ENCODE assay signal across 32 cellular contexts in genomic region chr19:418761-419632, GRCh38. TPM values are rescaled to one million over a fixed set of nuclear protein-coding genes. Genes with fewer than 3 reads are reported as not detected.
DNase-seq lines count a peak whose midpoint lies in the region; ATAC-seq, FAIRE-seq and TF ChIP-seq lines count a peak whose summit lies in the region.
"Had no signal": no experiment of that assay in that cellular context is flagged by ENCODE, and none has a peak within 500 bp of the region (broad histone marks: within the 10 kb centered on the region; RNA-seq: fewer than 3 reads in every experiment).

No MANE protein-coding gene starts in this region.

- H3K18ac ChIP-seq in H1 (ENCODE audit: extremely low read depth, low read length) = no peak overlapping the region

- peaks cover 8% of the 10 kb centered on the region; the same call in 1 of the 2 replicates for H3K23me2 ChIP-seq in H1 (ENCODE audit: low read depth, low read length)

- no peak overlapping the region for H3K27ac Mint-ChIP-seq in stimulated activated memory B cell treated with anti-CD40 and anti-IgM and Interleukin-4, amounts not matched to agents 10 μg/mL and 1 μg/mL and 100 μg/mL, for 72 hours
- H3K27ac Mint-ChIP-seq: activated CD8-positive, alpha-beta T cell treated with anti-CD3 and anti-CD28 coated beads for 36 hours; activated naive CD4-positive, alpha-beta T cell treated with anti-CD3 and anti-CD28 coated beads, Interleukin-2, amount 50 U/mL, for 24 hours; memory B cell; stimulated activated effector memory CD8-positive, alpha-beta T cell treated with anti-CD3 and anti-CD28 coated beads, Interleukin-12 subunit alpha, Interleukin-12 subunit beta, amount 100 ng/mL, for 72 hours; T-helper 2 cell treated with Interferon-gamma antibody and Interleukin-4, amounts not matched to agents 5 μg/mL and 100 μg/mL, for 36 hours had no signal

- no peak overlapping the region for H3K4ac ChIP-seq in H1 (replicated peaks; ENCODE audit: insufficient read length, low read depth, low read length)

- H3K56ac ChIP-seq in H1 (replicated peaks; ENCODE audit: insufficient read length, low read depth, low read length) = no peak overlapping the region

- H3K27ac ChIP-seq in H1 (ENCODE audit: low read depth, low read length) (no peak overlapping the region), osteoblast (ENCODE audit: low read depth, low read length) (no peak overlapping the region)
- H3K27ac ChIP-seq: BLaER1, epithelial cell of prostate had no signal

- no peak overlapping the region for H3K23ac ChIP-seq in H1 (ENCODE audit: insufficient read length)

- no peak overlapping the region for H4K5ac ChIP-seq in H1 (ENCODE audit: insufficient read length, low read depth, low read length)

- no peak overlapping the region for H2BK5ac ChIP-seq in H1 (ENCODE audit: low read depth, low read length)

- peaks cover 0 to 2% of the 10 kb centered on the region in 2 experiments for H4K20me1 ChIP-seq in H1 (replicated peaks in 1 of 2; ENCODE audit: control insufficient read depth in 1 of 2, insufficient read depth in 2 of 2, low read length in 2 of 2)
- no peaks in the 10 kb centered on the region for H4K20me1 ChIP-seq in osteoblast (ENCODE audit: insufficient read depth, low read length)
- H4K20me1 ChIP-seq: BLaER1 had no signal

- no peak overlapping the region for H3K14ac ChIP-seq in H1 (ENCODE audit: insufficient read length)

- ATAC-seq in stimulated activated memory B cell treated with anti-CD40 and anti-IgM and Interleukin-4, amounts not matched to agents 10 μg/mL and 1 μg/mL and 100 μg/mL, for 72 hours = no peak
- no peak for ATAC-seq in HG03565 (IDR thresholded peaks at IDR 0.05; ENCODE audit: unreplicated experiment)
- ATAC-seq: activated CD8-positive, alpha-beta T cell treated with anti-CD3 and anti-CD28 coated beads for 36 hours; HCT116; PC-3; stimulated activated effector memory CD8-positive, alpha-beta T cell treated with anti-CD3 and anti-CD28 coated beads, Interleukin-12 subunit alpha, Interleukin-12 subunit beta, amount 100 ng/mL, for 72 hours had no signal

- no peaks in the 10 kb centered on the region for H3K36me3 Mint-ChIP-seq in stimulated activated memory B cell treated with anti-CD40 and anti-IgM and Interleukin-4, amounts not matched to agents 10 μg/mL and 1 μg/mL and 100 μg/mL, for 72 hours
- H3K36me3 Mint-ChIP-seq: activated naive CD4-positive, alpha-beta T cell treated with anti-CD3 and anti-CD28 coated beads, Interleukin-2, amount 50 U/mL, for 24 hours; memory B cell; stimulated activated effector memory CD8-positive, alpha-beta T cell treated with anti-CD3 and anti-CD28 coated beads, Interleukin-12 subunit alpha, Interleukin-12 subunit beta, amount 100 ng/mL, for 72 hours had no signal

- no peak overlapping the region for H4K91ac ChIP-seq in H1 (replicated peaks; ENCODE audit: insufficient read length, low read length)

- H3K9ac ChIP-seq in H1 (replicated peaks in 1 of 4; ENCODE audit: extremely low read depth in 1 of 4, low read depth in 3 of 4, low read length in 3 of 4) = no peak overlapping the region
- H3K9ac ChIP-seq: BLaER1 had no signal

- no peak for TF ChIP-seq POLR2A in H1 (IDR thresholded peaks at IDR 0.05; ENCODE audit: control extremely low read depth in 1 of 2, low read depth in 2 of 2, low read length in 2 of 2)

- H3K4me3 Mint-ChIP-seq in stimulated activated memory B cell treated with anti-CD40 and anti-IgM and Interleukin-4, amounts not matched to agents 10 μg/mL and 1 μg/mL and 100 μg/mL, for 72 hours = no peak overlapping the region
- H3K4me3 Mint-ChIP-seq: activated CD8-positive, alpha-beta T cell treated with anti-CD3 and anti-CD28 coated beads for 36 hours; activated naive CD4-positive, alpha-beta T cell treated with anti-CD3 and anti-CD28 coated beads, Interleukin-2, amount 50 U/mL, for 24 hours; memory B cell; neural crest cell; stimulated activated effector memory CD8-positive, alpha-beta T cell treated with anti-CD3 and anti-CD28 coated beads, Interleukin-12 subunit alpha, Interleukin-12 subunit beta, amount 100 ng/mL, for 72 hours; T-helper 2 cell treated with Interferon-gamma antibody and Interleukin-4, amounts not matched to agents 5 μg/mL and 100 μg/mL, for 36 hours; type B pancreatic cell had no signal

- no peak for TF ChIP-seq RAD21 in H1 (IDR thresholded peaks at IDR 0.05 in 1 of 2, conservative IDR thresholded peaks at IDR 0.05 in 1 of 2; ENCODE audit: low read depth in 2 of 2, low read length in 2 of 2)

- CTCF ChIA-PET in H1 (lab: Charles Lee; ENCODE audit: partially characterized antibody) = interaction anchor here (0.5 to 1.7 kb wide), 8 partner anchors 9 to 87 kb away, joined by 3 to 7 read pairs (median 4); no protein-coding TSS in a partner anchor

- no peaks in the 10 kb centered on the region for H3K27me3 ChIP-seq in H1 (replicated peaks in 1 of 4; ENCODE audit: control insufficient read depth in 3 of 4, extremely low read depth in 1 of 4, insufficient read depth in 3 of 4, low read length in 3 of 4)
- H3K27me3 ChIP-seq in osteoblast (ENCODE audit: insufficient read depth, low read length) = no peaks in the 10 kb centered on the region
- H3K27me3 ChIP-seq: BLaER1, breast epithelium had no signal

- H2AFZ ChIP-seq in H1 (ENCODE audit: low read length) (no peak overlapping the region), osteoblast (ENCODE audit: low read length) (no peak overlapping the region)

- no peak overlapping the region; the same call in 1 of the 2 replicates for H2AK5ac ChIP-seq in H1 (ENCODE audit: low read depth, low read length)

- peaks cover 0 to 15% (median 10%) of the 10 kb centered on the region in 4 experiments; a peak in 6 of 7 replicates for H3K4me1 ChIP-seq in H1 (replicated peaks in 1 of 4; ENCODE audit: control insufficient read depth in 3 of 4, insufficient read depth in 4 of 4, low read length in 3 of 4)
- no peaks in the 10 kb centered on the region for H3K4me1 ChIP-seq in osteoblast (ENCODE audit: insufficient read depth, low read length)
- H3K4me1 ChIP-seq: BLaER1, breast epithelium had no signal

- no peak overlapping the region for H4K8ac ChIP-seq in H1 (ENCODE audit: extremely low read depth, insufficient read depth, low read length)

- peaks cover 0 to 6% of the 10 kb centered on the region in 2 experiments; a peak in 1 of 4 replicates for H3K9me3 ChIP-seq in H1 (ENCODE audit: insufficient read depth in 2 of 2, low read depth in 1 of 2, low read length in 1 of 2)
- H3K9me3 ChIP-seq in osteoblast (ENCODE audit: low read depth, low read length) = no peaks in the 10 kb centered on the region
- H3K9me3 ChIP-seq: BLaER1, breast epithelium had no signal

- no peaks in the 10 kb centered on the region for H3K36me3 ChIP-seq in H1 (ENCODE audit: control insufficient read depth in 2 of 4, insufficient read depth in 4 of 4, low read length in 3 of 4)
- no peaks in the 10 kb centered on the region for H3K36me3 ChIP-seq in osteoblast (ENCODE audit: insufficient read depth, low read length)
- H3K36me3 ChIP-seq: BLaER1, breast epithelium had no signal

- peak overlapping the region; percentile 9; the same call in 1 of the 2 replicates for H2BK12ac ChIP-seq in H1 (ENCODE audit: low read depth, low read length)

- no peak for TF ChIP-seq CTCF in H1 (IDR thresholded peaks at IDR 0.05; ENCODE audit: control extremely low read depth in 1 of 3, insufficient read depth in 1 of 3, low read depth in 1 of 3, low read length in 3 of 3)
- TF ChIP-seq CTCF in osteoblast (IDR thresholded peaks at IDR 0.05; ENCODE audit: extremely low read depth, low read depth, low read length) = no peak
- TF ChIP-seq CTCF in foreskin fibroblast (IDR thresholded peaks at IDR 0.05; ENCODE audit: low read depth, low read length) = no peak

- no peak overlapping the region for H2BK20ac ChIP-seq in H1 (ENCODE audit: low read length)

- no peak for FAIRE-seq in H1 (lab: Jason Lieb, UNC)
- FAIRE-seq: GM12892, islet of Langerhans had no signal

- H2BK15ac ChIP-seq in H1 (ENCODE audit: low read length) = no peak overlapping the region

- 89% methylated on average over 48 of the region's 51 CpGs; no CpG with 5 or more reads in 1 of the 2 experiments for WGBS in H1 (ENCODE audit: extremely low coverage in 1 of 2, insufficient coverage in 1 of 2, insufficient read length in 1 of 2, insufficient replicate concordance in 2 of 2, low coverage in 1 of 2, low lambda C conversion rate in 2 of 2, missing lambda C conversion rate in 1 of 2), 2 experiments

- H2BK120ac ChIP-seq in H1 (replicated peaks; ENCODE audit: low read depth, low read length) = no peak overlapping the region

- H3K4me2 ChIP-seq in H1 (ENCODE audit: insufficient read depth in 1 of 2, low read depth in 2 of 2, low read length in 2 of 2) (no peak overlapping the region), osteoblast (ENCODE audit: insufficient read depth, low read length) (no peak overlapping the region)
- H3K4me2 ChIP-seq: BLaER1 had no signal

- POLR2A ChIA-PET in H1 (lab: Charles Lee; ENCODE audit: partially characterized antibody) = interaction anchor here (0.6 to 1.5 kb wide), 5 partner anchors 9 to 1587 kb away, joined by 3 to 7 read pairs (median 3); no protein-coding TSS in a partner anchor

- no peaks in the 10 kb centered on the region for H3K4me1 Mint-ChIP-seq in stimulated activated memory B cell treated with anti-CD40 and anti-IgM and Interleukin-4, amounts not matched to agents 10 μg/mL and 1 μg/mL and 100 μg/mL, for 72 hours
- H3K4me1 Mint-ChIP-seq: activated naive CD4-positive, alpha-beta T cell treated with anti-CD3 and anti-CD28 coated beads, Interleukin-2, amount 50 U/mL, for 24 hours; memory B cell; stimulated activated effector memory CD8-positive, alpha-beta T cell treated with anti-CD3 and anti-CD28 coated beads, Interleukin-12 subunit alpha, Interleukin-12 subunit beta, amount 100 ng/mL, for 72 hours had no signal

- DNase-seq in RPMI8226 (peak; percentile 3), H1 (ENCODE audit: low read depth in 1 of 2, low spot score in 2 of 2) (peak in 1 of 2 experiments; percentile 46), islet precursor cell (peak; percentile 45), osteoblast (ENCODE audit: insufficient read length, low spot score, missing footprints) (peak; percentile 81), NCI-H526 (lab: John Stamatoyannopoulos, UW) (no peak), foreskin fibroblast (no peak)
- DNase-seq: activated CD4-positive, alpha-beta T cell treated with anti-CD3 and anti-CD28 coated beads for 1 hour; activated CD8-positive, alpha-beta memory T cell treated with anti-CD3 and anti-CD28 coated beads, Interleukin-2, amount 50 U/mL, for 48 hours; activated CD8-positive, alpha-beta T cell treated with anti-CD3 and anti-CD28 coated beads for 36 hours; effector CD8-positive, alpha-beta T cell; Kasumi-1; NCI-H1436 treated with DMSO at 0.1 percent for 48 hours; NCI-H2081 treated with DMSO at 0.1 percent for 48 hours; NCI-H226; NCI-H69; PC-3; SHP77; substantia nigra had no signal

- no peaks in the 10 kb centered on the region for H3K79me1 ChIP-seq in H1 (ENCODE audit: low read depth, low read length)

- no peak overlapping the region for H3K4me3 ChIP-seq in H1 (ENCODE audit: extremely low read depth in 1 of 4, insufficient read depth in 2 of 4, low read depth in 3 of 4, low read length in 4 of 4)
- H3K4me3 ChIP-seq in osteoblast (ENCODE audit: insufficient read depth, low read length) = no peak overlapping the region
- no peak overlapping the region for H3K4me3 ChIP-seq in foreskin fibroblast (ENCODE audit: low read depth in 1 of 2, low read length in 2 of 2)
- H3K4me3 ChIP-seq: BLaER1 had no signal

- no peaks in the 10 kb centered on the region for H3K9me3 Mint-ChIP-seq in stimulated activated memory B cell treated with anti-CD40 and anti-IgM and Interleukin-4, amounts not matched to agents 10 μg/mL and 1 μg/mL and 100 μg/mL, for 72 hours
- H3K9me3 Mint-ChIP-seq: activated CD8-positive, alpha-beta T cell treated with anti-CD3 and anti-CD28 coated beads for 36 hours; activated naive CD4-positive, alpha-beta T cell treated with anti-CD3 and anti-CD28 coated beads, Interleukin-2, amount 50 U/mL, for 24 hours; memory B cell; neural crest cell; stimulated activated effector memory CD8-positive, alpha-beta T cell treated with anti-CD3 and anti-CD28 coated beads, Interleukin-12 subunit alpha, Interleukin-12 subunit beta, amount 100 ng/mL, for 72 hours; T-helper 2 cell treated with Interferon-gamma antibody and Interleukin-4, amounts not matched to agents 5 μg/mL and 100 μg/mL, for 36 hours; type B pancreatic cell had no signal

- H3K79me2 ChIP-seq in H1 (ENCODE audit: control insufficient read depth in 1 of 2, insufficient read depth in 2 of 2, low read length in 2 of 2) = no peaks in the 10 kb centered on the region
- no peaks in the 10 kb centered on the region for H3K79me2 ChIP-seq in osteoblast (ENCODE audit: insufficient read depth, low read length)

- H3K27me3 Mint-ChIP-seq in stimulated activated memory B cell treated with anti-CD40 and anti-IgM and Interleukin-4, amounts not matched to agents 10 μg/mL and 1 μg/mL and 100 μg/mL, for 72 hours = peaks cover 9% of the 10 kb centered on the region
- H3K27me3 Mint-ChIP-seq: activated CD8-positive, alpha-beta T cell treated with anti-CD3 and anti-CD28 coated beads for 36 hours; memory B cell; type B pancreatic cell had no signal

- no peak for TF ChIP-seq EP300 in H1 (IDR thresholded peaks at IDR 0.05; ENCODE audit: borderline replicate concordance in 1 of 2, low read depth in 2 of 2, low read length in 2 of 2)

RNA-seq across cellular contexts. Expression of gene C2CD4C, which starts 10.1 kb away (rescaled TPM):
- total RNA-seq in H1 (2021; fragmentation: NEBNext Ultra II Directional; extraction: Animal tissue kit (Norgen Biotek cat#: 25700)) = 6.3 and 6.6 TPM in 2 replicates
- polyA plus RNA-seq in H1 (2011; rRNA removed) = 3.8 and 7.8 TPM in 2 replicates
- polyA plus RNA-seq in H1 (2011; cell fraction: cytosol; rRNA removed) = 6.2 TPM
- 39.7 TPM for polyA plus RNA-seq in H1 (2011; cell fraction: nucleus; rRNA removed)
- polyA plus RNA-seq in H1 (2012, experiment 1 of 2) = 3.6 to 6.7 TPM (median 4.9 TPM) in 4 replicates
- 3.4 TPM for polyA plus RNA-seq in H1 (2012, experiment 2 of 2)
- polyA plus RNA-seq in H1 (2013, experiment 1 of 2) = 3.4 TPM
- 3.2 TPM for polyA plus RNA-seq in H1 (2013, experiment 2 of 2)
- polyA minus RNA-seq in H1 (2011; rRNA and poly(A)+ RNA removed) = 0.59 and 0.82 TPM in 2 replicates
- 3.0 TPM for polyA minus RNA-seq in H1 (2011; cell fraction: cytosol; rRNA and poly(A)+ RNA removed)
- polyA minus RNA-seq in H1 (2011; cell fraction: nucleus; rRNA and poly(A)+ RNA removed) = 5.6 TPM
- total RNA-seq in osteoblast = not detected in 2 replicates

RNA-seq across cellular contexts. Expression of gene SHC2, which starts 41.8 kb away (rescaled TPM):
- total RNA-seq in H1 (2021; fragmentation: NEBNext Ultra II Directional; extraction: Animal tissue kit (Norgen Biotek cat#: 25700)) = 3.5 and 4.4 TPM in 2 replicates
- 7.3 and 11.3 TPM in 2 replicates for polyA plus RNA-seq in H1 (2011; rRNA removed)
- polyA plus RNA-seq in H1 (2011; cell fraction: cytosol; rRNA removed) = 8.0 TPM
- polyA plus RNA-seq in H1 (2011; cell fraction: nucleus; rRNA removed) = 43.5 TPM
- polyA plus RNA-seq in H1 (2012, experiment 1 of 2) = 4.7 to 7.8 TPM (median 6.4 TPM) in 4 replicates
- 3.1 TPM for polyA plus RNA-seq in H1 (2012, experiment 2 of 2)
- polyA plus RNA-seq in H1 (2013, experiment 1 of 2) = 2.3 TPM
- 2.4 TPM for polyA plus RNA-seq in H1 (2013, experiment 2 of 2)
- polyA minus RNA-seq in H1 (2011; rRNA and poly(A)+ RNA removed) = 2.3 and 3.7 TPM in 2 replicates
- 10.8 TPM for polyA minus RNA-seq in H1 (2011; cell fraction: cytosol; rRNA and poly(A)+ RNA removed)
- 5.7 TPM for polyA minus RNA-seq in H1 (2011; cell fraction: nucleus; rRNA and poly(A)+ RNA removed)
- total RNA-seq in osteoblast = 0.36 and 1.5 TPM in 2 replicates

Comparison
In these comparisons a context has a peak if more than half of its experiments do, and no peak if none do; other contexts are left out.
1. DNase-seq: peak in RPMI8226 (single experiment), islet precursor cell (single experiment) and osteoblast (single experiment); none in NCI-H526 (0 of 2) and foreskin fibroblast (0 of 2).